In the genomic region with DNA sequence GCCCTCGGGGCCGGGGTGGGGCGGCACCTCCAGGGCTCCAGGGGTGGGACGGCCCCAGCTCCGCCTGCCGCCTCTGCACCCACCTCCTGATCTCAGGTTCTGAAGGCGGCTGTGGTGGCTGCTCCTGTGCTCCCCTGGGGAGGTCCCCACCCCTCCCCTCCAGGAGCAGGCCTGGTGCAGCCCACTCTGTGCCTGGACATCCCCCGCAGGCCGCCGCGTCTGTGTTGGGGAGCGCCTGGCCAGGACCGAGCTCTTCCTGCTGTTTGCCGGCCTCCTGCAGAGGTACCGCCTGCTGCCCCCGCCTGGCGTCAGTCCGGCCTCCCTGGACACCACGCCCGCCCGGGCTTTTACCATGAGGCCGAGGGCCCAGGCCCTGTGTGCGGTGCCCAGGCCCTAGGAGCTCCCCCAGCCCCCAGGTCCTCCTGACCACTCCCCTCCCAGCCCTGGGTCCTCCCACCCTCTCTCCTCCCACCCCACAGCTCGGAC, we compare ENCODE assay signal across 1 cellular context.
TF ChIP-seq lines count a peak whose summit lies in the region.

No MANE protein-coding gene starts in this region.

TF ChIP-seq in HepG2, 621 proteins besides CTCF, POLR2A, EP300 and RAD21:
- TF ChIP-seq HMGA1 (CRISPR knock-in tag; conservative IDR thresholded peaks at IDR 0.05) (no peak), ZNF720 (CRISPR knock-in tag; IDR thresholded peaks at IDR 0.05) (no peak), ZNF614 (CRISPR knock-in tag; IDR thresholded peaks at IDR 0.05; ENCODE audit: borderline replicate concordance) (no peak), KDM1A (CRISPR knock-in tag; IDR thresholded peaks at IDR 0.05) (no peak), RBFOX2 (IDR thresholded peaks at IDR 0.05; ENCODE audit: low read depth, low read length) (peak; percentile 76), FOXA1 (IDR thresholded peaks at IDR 0.05) (no peak), FOXA1 (CRISPR knock-in tag; IDR thresholded peaks at IDR 0.05) (no peak), MEIS2 (CRISPR knock-in tag; IDR thresholded peaks at IDR 0.05) (no peak), ZBTB34 (CRISPR knock-in tag; IDR thresholded peaks at IDR 0.05) (no peak), CAMTA2 (CRISPR knock-in tag; IDR thresholded peaks at IDR 0.05; ENCODE audit: borderline replicate concordance) (no peak)
- TF ChIP-seq, protein P1, sequence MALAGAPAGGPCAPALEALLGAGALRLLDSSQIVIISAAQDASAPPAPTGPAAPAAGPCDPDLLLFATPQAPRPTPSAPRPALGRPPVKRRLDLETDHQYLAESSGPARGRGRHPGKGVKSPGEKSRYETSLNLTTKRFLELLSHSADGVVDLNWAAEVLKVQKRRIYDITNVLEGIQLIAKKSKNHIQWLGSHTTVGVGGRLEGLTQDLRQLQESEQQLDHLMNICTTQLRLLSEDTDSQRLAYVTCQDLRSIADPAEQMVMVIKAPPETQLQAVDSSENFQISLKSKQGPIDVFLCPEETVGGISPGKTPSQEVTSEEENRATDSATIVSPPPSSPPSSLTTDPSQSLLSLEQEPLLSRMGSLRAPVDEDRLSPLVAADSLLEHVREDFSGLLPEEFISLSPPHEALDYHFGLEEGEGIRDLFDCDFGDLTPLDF (CRISPR knock-in tag; IDR thresholded peaks at IDR 0.05), result no peak
- TF ChIP-seq, protein P2, sequence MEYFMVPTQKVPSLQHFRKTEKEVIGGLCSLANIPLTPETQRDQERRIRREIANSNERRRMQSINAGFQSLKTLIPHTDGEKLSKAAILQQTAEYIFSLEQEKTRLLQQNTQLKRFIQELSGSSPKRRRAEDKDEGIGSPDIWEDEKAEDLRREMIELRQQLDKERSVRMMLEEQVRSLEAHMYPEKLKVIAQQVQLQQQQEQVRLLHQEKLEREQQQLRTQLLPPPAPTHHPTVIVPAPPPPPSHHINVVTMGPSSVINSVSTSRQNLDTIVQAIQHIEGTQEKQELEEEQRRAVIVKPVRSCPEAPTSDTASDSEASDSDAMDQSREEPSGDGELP (IDR thresholded peaks at IDR 0.05; ENCODE audit: borderline replicate concordance, low read depth), result no peak
- TF ChIP-seq, protein P3, sequence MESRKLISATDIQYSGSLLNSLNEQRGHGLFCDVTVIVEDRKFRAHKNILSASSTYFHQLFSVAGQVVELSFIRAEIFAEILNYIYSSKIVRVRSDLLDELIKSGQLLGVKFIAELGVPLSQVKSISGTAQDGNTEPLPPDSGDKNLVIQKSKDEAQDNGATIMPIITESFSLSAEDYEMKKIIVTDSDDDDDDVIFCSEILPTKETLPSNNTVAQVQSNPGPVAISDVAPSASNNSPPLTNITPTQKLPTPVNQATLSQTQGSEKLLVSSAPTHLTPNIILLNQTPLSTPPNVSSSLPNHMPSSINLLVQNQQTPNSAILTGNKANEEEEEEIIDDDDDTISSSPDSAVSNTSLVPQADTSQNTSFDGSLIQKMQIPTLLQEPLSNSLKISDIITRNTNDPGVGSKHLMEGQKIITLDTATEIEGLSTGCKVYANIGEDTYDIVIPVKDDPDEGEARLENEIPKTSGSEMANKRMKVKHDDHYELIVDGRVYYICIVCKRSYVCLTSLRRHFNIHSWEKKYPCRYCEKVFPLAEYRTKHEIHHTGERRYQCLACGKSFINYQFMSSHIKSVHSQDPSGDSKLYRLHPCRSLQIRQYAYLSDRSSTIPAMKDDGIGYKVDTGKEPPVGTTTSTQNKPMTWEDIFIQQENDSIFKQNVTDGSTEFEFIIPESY (CRISPR knock-in tag; IDR thresholded peaks at IDR 0.05), result peak; percentile 67
